8 cellular contexts compared by ENCODE assay signal in the genomic region with DNA sequence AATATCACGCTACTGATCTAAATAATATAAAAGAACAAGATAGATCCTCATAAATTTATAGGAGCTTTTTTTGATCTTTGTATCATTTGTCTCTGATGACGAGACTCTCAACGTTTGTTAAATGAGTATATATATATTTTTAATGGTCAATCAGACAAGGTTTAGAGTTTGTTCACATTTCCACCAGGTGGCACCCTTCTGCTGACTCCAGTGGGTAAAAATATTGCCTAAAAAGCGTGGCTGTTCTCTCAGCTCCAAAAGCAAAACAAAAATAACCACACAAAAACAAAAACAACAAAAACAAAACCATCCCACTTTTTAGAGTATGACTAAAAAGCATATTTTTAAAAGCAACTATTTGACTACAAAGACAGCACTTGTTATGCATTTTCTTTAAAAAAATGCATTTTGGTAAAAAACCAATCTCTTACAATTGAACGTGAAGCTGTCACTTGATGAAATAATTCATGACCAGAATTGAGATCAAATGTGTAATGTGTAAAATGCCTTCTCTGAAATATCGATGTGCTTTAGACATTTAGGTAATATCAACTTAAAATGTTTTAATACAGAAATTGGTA.
A peak's percentile ranks its signal among the peaks of the same experiment; 100 is the strongest.
DNase-seq lines count a peak whose midpoint lies in the region; ATAC-seq and TF ChIP-seq lines count a peak whose summit lies in the region.

No MANE protein-coding gene starts in this region.

- no peaks in the 10 kb centered on the region for H3K27me3 ChIP-seq in DND-41 (ENCODE audit: insufficient read depth, low read length, poor library complexity)
- H3K27me3 ChIP-seq in Panc1 (ENCODE audit: control insufficient read depth, insufficient read depth, low read length), result no peaks in the 10 kb centered on the region
- peaks cover 38% of the 10 kb centered on the region for H3K27me3 ChIP-seq in upper lobe of right lung

- H3K4me3 ChIP-seq in DND-41 (ENCODE audit: low read depth in 1 of 2, low read length in 2 of 2) (no peak overlapping the region), Panc1 (ENCODE audit: low read depth in 2 of 2, low read length in 2 of 2) (no peak overlapping the region), foreskin fibroblast (ENCODE audit: low read depth in 1 of 2, low read length in 2 of 2) (no peak overlapping the region), upper lobe of right lung (no peak overlapping the region)

- H3K27ac ChIP-seq in DND-41 (ENCODE audit: low read length), result no peak overlapping the region
- no peak overlapping the region for H3K27ac ChIP-seq in Panc1 (ENCODE audit: low read length)
- no peak overlapping the region for H3K27ac ChIP-seq in upper lobe of right lung

- H2AFZ ChIP-seq in DND-41 (ENCODE audit: low read depth, low read length), result no peak overlapping the region

- H3K4me1 ChIP-seq in DND-41 (ENCODE audit: insufficient read depth, low read length) (no peaks in the 10 kb centered on the region), Panc1 (ENCODE audit: control insufficient read depth, insufficient read depth, low read length) (no peaks in the 10 kb centered on the region), upper lobe of right lung (no peaks in the 10 kb centered on the region)

- H3K36me3 ChIP-seq in DND-41 (ENCODE audit: insufficient read depth, low read length) (no peaks in the 10 kb centered on the region), Panc1 (ENCODE audit: control insufficient read depth, insufficient read depth, low read length) (no peaks in the 10 kb centered on the region), upper lobe of right lung (no peaks in the 10 kb centered on the region)

- intact Hi-C loops in Panc1 (cut with micrococcal nuclease; ENCODE audit: unreplicated experiment) (no loop called here), upper lobe of right lung (cut with DNase I) (no loop called here)

- in situ Hi-C loops in Panc1 (cut with HindIII; ENCODE audit: low pct_unique_long_range_greater_than_20kb, low sequenced_read_pairs), result no loop called here

- CTCF ChIA-PET in Panc1 (lab: Charles Lee), result no interaction called here

- H3K79me2 ChIP-seq in DND-41 (ENCODE audit: insufficient read depth, low read length), result no peaks in the 10 kb centered on the region

- H3K4me2 ChIP-seq in DND-41 (ENCODE audit: insufficient read depth, low read length), result no peak overlapping the region

- H3K9me3 ChIP-seq in DND-41 (ENCODE audit: insufficient read depth, low read length, severe bottlenecking) (no peaks in the 10 kb centered on the region), Panc1 (ENCODE audit: control insufficient read depth, insufficient read depth, low read depth, low read length) (no peaks in the 10 kb centered on the region), upper lobe of right lung (no peaks in the 10 kb centered on the region)

- BruUV-seq in Panc1 (replicated peaks; lab: Mats Ljungman, UMichigan), result no TSS peak

- DNase-seq in DND-41 (peak; percentile 5), Panc1 (ENCODE audit: low read depth, low spot score) (peak; percentile 5), foreskin fibroblast (peak in 1 of 2 donors; percentile 16), upper lobe of right lung (no peak), NCI-H187 treated with DMSO at 0.1 percent for 48 hours (lab: John Stamatoyannopoulos, UW) (no peak)
- no peak for DNase-seq in activated naive CD4-positive, alpha-beta T cell treated with Interleukin-2 at 50 U/mL for 16 hours

- POLR2A ChIA-PET in Panc1 (lab: Charles Lee), result no interaction called here

- TF ChIP-seq CTCF in DND-41 (IDR thresholded peaks at IDR 0.05; ENCODE audit: borderline replicate concordance, extremely low read depth, low read length, poor library complexity, severe bottlenecking) (peak; percentile 54), Panc1 (IDR thresholded peaks at IDR 0.05) (peak; percentile 67; the same call in 1 of the 2 replicates), foreskin fibroblast (IDR thresholded peaks at IDR 0.05; ENCODE audit: low read depth, low read length) (peak; percentile 52), upper lobe of right lung (IDR thresholded peaks at IDR 0.05) (peak; percentile 60)

- no peaks in the 10 kb centered on the region for H4K20me1 ChIP-seq in DND-41 (ENCODE audit: insufficient read depth, low read length)

- ATAC-seq in DND-41 (ENCODE audit: insufficient read depth, low read depth) (no peak), HG03432 (IDR thresholded peaks at IDR 0.05; ENCODE audit: unreplicated experiment) (peak; percentile 47), Panc1 (no peak), upper lobe of right lung (no peak), HG03025 (IDR thresholded peaks at IDR 0.05; ENCODE audit: low FRiP score, unreplicated experiment) (no peak)

- no peak overlapping the region for H3K9ac ChIP-seq in DND-41 (ENCODE audit: low read depth, low read length)

Comparison
In these comparisons a context has a peak if more than half of its experiments do, and no peak if none do; other contexts are left out.
1. DNase-seq: peak in DND-41 (single experiment) and Panc1 (single experiment); none in upper lobe of right lung (single experiment), NCI-H187 treated with DMSO at 0.1 percent for 48 hours (single experiment) and activated naive CD4-positive, alpha-beta T cell treated with Interleukin-2 at 50 U/mL for 16 hours (single experiment).
2. Peak in every context shown above with its lines, with median percentiles within 50 percentile points of each other: CTCF ChIP-seq.